ENCODE assay signal across 8 cellular contexts in genomic region chr18:79439201-79440023, GRCh38. TPM values are rescaled to one million over a fixed set of nuclear protein-coding genes. Genes with fewer than 3 reads are reported as not detected.
A peak's percentile ranks its signal among the peaks of the same experiment; 100 is the strongest.
DNase-seq lines count a peak whose midpoint lies in the region; ATAC-seq, FAIRE-seq and TF ChIP-seq lines count a peak whose summit lies in the region.
"Had no signal": no experiment of that assay in that cellular context is flagged by ENCODE, and none has a peak within 500 bp of the region (broad histone marks: within the 10 kb centered on the region; RNA-seq: fewer than 3 reads in every experiment).

No MANE protein-coding gene starts in this region.

- WGBS in right lobe of liver (ENCODE audit: insufficient coverage, low coverage, low lambda C conversion rate, missing lambda C conversion rate): 84% methylated on average over 6 of the region's 39 CpGs

- H3K9me3 Mint-ChIP-seq in stimulated activated naive B cell treated with anti-CD40 and anti-IgM and Interleukin-4, amounts not matched to agents 10 μg/mL and 1 μg/mL and 100 μg/mL, for 72 hours: peaks cover 0 to 2% of the 10 kb centered on the region in 2 donors

- ATAC-seq in stimulated activated naive B cell treated with anti-CD40 and anti-IgM and Interleukin-4, amounts not matched to agents 10 μg/mL and 1 μg/mL and 100 μg/mL, for 72 hours (replicated peaks): no peak
- ATAC-seq in right lobe of liver: no peak

- intact Hi-C loops in kidney (cut with DNase I) (no loop called here), right lobe of liver (cut with DNase I) (no loop called here)

- peak overlapping the region; percentile 67 for H3K27ac Mint-ChIP-seq in stimulated activated naive B cell treated with anti-CD40 and anti-IgM and Interleukin-4, amounts not matched to agents 10 μg/mL and 1 μg/mL and 100 μg/mL, for 72 hours

- H3K36me3 ChIP-seq in kidney (ENCODE audit: control insufficient read depth in 1 of 2, insufficient read depth in 2 of 2, low read length in 2 of 2) (no peaks in the 10 kb centered on the region), right lobe of liver (no peaks in the 10 kb centered on the region)

- H3K4me1 Mint-ChIP-seq in stimulated activated naive B cell treated with anti-CD40 and anti-IgM and Interleukin-4, amounts not matched to agents 10 μg/mL and 1 μg/mL and 100 μg/mL, for 72 hours: peaks cover 54 to 85% of the 10 kb centered on the region in 2 donors

- H3K4me1 ChIP-seq in kidney (ENCODE audit: control insufficient read depth in 1 of 2, insufficient read depth in 1 of 2, low read depth in 1 of 2, low read length in 2 of 2) (peaks cover 3 to 18% of the 10 kb centered on the region in 2 donors), right lobe of liver (no peaks in the 10 kb centered on the region)

- no peaks in the 10 kb centered on the region for H3K27me3 Mint-ChIP-seq in stimulated activated naive B cell treated with anti-CD40 and anti-IgM and Interleukin-4, amounts not matched to agents 10 μg/mL and 1 μg/mL and 100 μg/mL, for 72 hours

- no peak for FAIRE-seq in kidney (lab: Jason Lieb, UNC)

- peaks cover 76 to 82% of the 10 kb centered on the region in 2 donors for H3K36me3 Mint-ChIP-seq in stimulated activated naive B cell treated with anti-CD40 and anti-IgM and Interleukin-4, amounts not matched to agents 10 μg/mL and 1 μg/mL and 100 μg/mL, for 72 hours

- DNase-seq in Jurkat, Clone E6-1 (ENCODE audit: low read depth, low spot score): peak; percentile 18
- DNase-seq in activated T-cell treated with anti-CD3 and anti-CD28 coated beads for 1 hour (ENCODE audit: low read depth): peak; percentile 23
- no peak for DNase-seq in kidney
- DNase-seq in stimulated activated naive B cell treated with anti-CD40 and anti-IgM and Interleukin-4, amounts not matched to agents 10 μg/mL and 1 μg/mL and 100 μg/mL, for 72 hours: no peak
- no peak for DNase-seq in NCI-H1048 (lab: John Stamatoyannopoulos, UW)
- no peak for DNase-seq in right lobe of liver
- no peak for DNase-seq in ecto neural progenitor cell (ENCODE audit: low spot score)
- DNase-seq: GOT3 had no signal

- H3K27ac ChIP-seq in kidney (ENCODE audit: low read depth in 2 of 2, low read length in 2 of 2): peak overlapping the region; percentile 53 to 59
- H3K27ac ChIP-seq in right lobe of liver: no peak overlapping the region

- TF ChIP-seq CTCF in kidney (IDR thresholded peaks at IDR 0.05; ENCODE audit: borderline replicate concordance, extremely low read depth, insufficient read depth) (no peak), right lobe of liver (IDR thresholded peaks at IDR 0.05) (no peak)

- H3K4me3 Mint-ChIP-seq in stimulated activated naive B cell treated with anti-CD40 and anti-IgM and Interleukin-4, amounts not matched to agents 10 μg/mL and 1 μg/mL and 100 μg/mL, for 72 hours: no peak overlapping the region

- H3K9me3 ChIP-seq in kidney (ENCODE audit: control insufficient read depth in 1 of 2, low read length in 2 of 2): no peaks in the 10 kb centered on the region
- H3K9me3 ChIP-seq in right lobe of liver: no peaks in the 10 kb centered on the region

- H3K9ac ChIP-seq in kidney (ENCODE audit: low read length in 2 of 2): peak overlapping the region in 1 of 2 donors; percentile 34

- H3K4me3 ChIP-seq in Jurkat, Clone E6-1 (ENCODE audit: low read length): no peak overlapping the region
- no peak overlapping the region for H3K4me3 ChIP-seq in kidney (ENCODE audit: low read length in 2 of 2)
- no peak overlapping the region for H3K4me3 ChIP-seq in right lobe of liver

- no peak for TF ChIP-seq POLR2A in right lobe of liver (IDR thresholded peaks at IDR 0.05)

- H3K27me3 ChIP-seq in right lobe of liver: no peaks in the 10 kb centered on the region

RNA-seq across cellular contexts. Expression of gene NFATC1, which starts 43.7 kb away (rescaled TPM):
- 21.7 TPM for polyA plus RNA-seq in Jurkat, Clone E6-1 (2012; ENCODE audit: insufficient read depth, insufficient read length)
- 17.2 TPM for total RNA-seq in kidney
- 4.3 TPM for polyA plus RNA-seq in kidney (ENCODE audit: insufficient read depth, low read depth, low replicate concordance)
- total RNA-seq in right lobe of liver: 1 to 10 TPM in 5 of 6 experiments, under 1 TPM in 1; 1.00 to 4.3 (median 2.9) TPM

Comparison
In these comparisons a context has a peak if more than half of its experiments do, and no peak if none do; other contexts are left out.
1. DNase-seq: peak in Jurkat, Clone E6-1 (single experiment) and activated T-cell treated with anti-CD3 and anti-CD28 coated beads for 1 hour (single experiment); none in kidney (single experiment), stimulated activated naive B cell treated with anti-CD40 and anti-IgM and Interleukin-4, amounts not matched to agents 10 μg/mL and 1 μg/mL and 100 μg/mL, for 72 hours (single experiment), NCI-H1048 (single experiment), right lobe of liver (0 of 3) and ecto neural progenitor cell (single experiment).
2. H3K27ac ChIP-seq: peak in kidney (2 of 2); none in right lobe of liver (0 of 3).